In the genomic region with DNA sequence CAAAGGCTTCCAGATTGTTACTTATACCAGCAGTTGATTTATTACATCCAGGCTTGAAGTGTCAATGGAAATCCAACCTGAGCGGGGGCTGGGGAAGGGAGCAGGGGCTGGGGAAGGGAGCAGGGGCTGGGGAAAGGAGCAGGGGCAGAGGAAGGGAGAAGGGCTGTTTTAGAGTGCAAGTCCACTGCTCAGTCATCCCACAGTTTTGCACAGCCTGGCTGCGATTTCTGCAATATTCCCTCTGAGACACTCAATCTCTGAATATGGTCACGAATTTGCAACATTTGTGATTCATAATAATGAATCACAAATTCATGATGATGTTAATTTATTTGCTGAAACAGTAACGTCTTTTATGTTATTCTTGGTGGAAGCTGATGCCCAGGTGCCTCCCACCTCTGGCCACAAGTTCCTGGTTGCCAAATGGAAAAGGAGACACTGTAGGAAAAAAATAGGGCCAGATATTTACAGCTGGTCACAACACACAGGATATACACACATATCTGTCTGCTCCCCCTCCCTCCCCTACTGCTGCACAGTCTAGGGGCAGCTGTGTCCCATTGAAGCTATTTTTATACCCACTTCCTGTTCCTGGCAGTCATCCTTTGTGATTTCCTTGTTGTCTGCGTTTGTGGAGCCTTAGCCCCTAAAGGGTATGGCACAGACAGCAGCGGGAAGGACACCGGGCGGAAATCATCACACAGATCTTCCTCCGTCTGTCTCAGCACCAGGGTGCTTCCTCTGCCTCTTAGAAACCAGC, we compare ENCODE assay signal across 13 cellular contexts.
A peak's percentile ranks its signal among the peaks of the same experiment; 100 is the strongest.
DNase-seq lines count a peak whose midpoint lies in the region; ATAC-seq and TF ChIP-seq lines count a peak whose summit lies in the region.
"Had no signal": no experiment of that assay in that cellular context is flagged by ENCODE, and none has a peak within 500 bp of the region (broad histone marks: within the 10 kb centered on the region; RNA-seq: fewer than 3 reads in every experiment).

No MANE protein-coding gene starts in this region.

- dilution Hi-C loops in mammary epithelial cell (cut with HindIII; ENCODE audit: low sequenced_read_pairs) = loop anchor here (5.0 kb wide), 2 partner anchors 43 to 62 kb away; no protein-coding TSS in a partner anchor

- WGBS in mammary epithelial cell (ENCODE audit: low coverage, missing lambda C conversion rate) = 43% methylated on average over 7 of the region's 9 CpGs

- H3K36me3 ChIP-seq in mammary epithelial cell (ENCODE audit: insufficient read depth, low read length) (no peaks in the 10 kb centered on the region), Karpas-422 (ENCODE audit: insufficient read depth, low read length) (no peaks in the 10 kb centered on the region)
- H3K36me3 ChIP-seq: vagina had no signal

- H3K4me1 Mint-ChIP-seq in CD4-positive, alpha-beta T cell (ENCODE audit: low read depth) = peaks cover 10% of the 10 kb centered on the region
- H3K4me1 Mint-ChIP-seq in Calu3 (ENCODE audit: low read depth, unreplicated experiment) = no peaks in the 10 kb centered on the region

- H3K9me3 ChIP-seq in CD4-positive, alpha-beta T cell (ENCODE audit: control insufficient read depth, low read length) = no peaks in the 10 kb centered on the region
- no peaks in the 10 kb centered on the region for H3K9me3 ChIP-seq in mammary epithelial cell (replicated peaks; ENCODE audit: insufficient read depth, low read length)
- H3K9me3 ChIP-seq in Karpas-422 (ENCODE audit: low read length) = no peaks in the 10 kb centered on the region
- H3K9me3 ChIP-seq: vagina had no signal

- CTCF ChIA-PET in CD4-positive, alpha-beta T cell (lab: Charles Lee) = no interaction called here
- CTCF ChIA-PET in mammary epithelial cell (lab: Charles Lee; ENCODE audit: low non-redundant PET) = no interaction called here
- CTCF ChIA-PET in Calu3 (lab: Charles Lee) = no interaction called here

- BruUV-seq in mammary epithelial cell (replicated peaks; lab: Mats Ljungman, UMichigan) (no TSS peak), Calu3 (replicated peaks; lab: Mats Ljungman, UMichigan) (no TSS peak)

- H2AFZ ChIP-seq in mammary epithelial cell (ENCODE audit: low read depth, low read length) = peak overlapping the region; percentile 23
- H2AFZ ChIP-seq in Karpas-422 (ENCODE audit: low read length) = no peak overlapping the region

- intact Hi-C loops in CD4-positive, alpha-beta T cell (cut with DNase I, micrococcal nuclease) = no loop called here
- intact Hi-C loops in mammary epithelial cell (cut with micrococcal nuclease) (no loop called here), Calu3 (cut with micrococcal nuclease; ENCODE audit: unreplicated experiment) (loop anchor here (10.0 kb wide), 1 partner anchor 325 kb away; a partner anchor contains a TSS)

- H3K79me2 ChIP-seq in mammary epithelial cell (ENCODE audit: insufficient read depth, low read length) (no peaks in the 10 kb centered on the region), Karpas-422 (ENCODE audit: low read length) (no peaks in the 10 kb centered on the region)

- no peak overlapping the region for H3K4me3 ChIP-seq in mammary epithelial cell (replicated peaks in 1 of 3; ENCODE audit: insufficient read depth in 1 of 3, low read depth in 2 of 3, low read length in 3 of 3)
- H3K4me3 ChIP-seq in Karpas-422 (ENCODE audit: low read length) = no peak overlapping the region
- H3K4me3 ChIP-seq: vagina had no signal

- peak; percentile 39 for ATAC-seq in CD4-positive, alpha-beta T cell (ENCODE audit: poor library complexity)
- ATAC-seq: T-helper 17 cell had no signal

- no peaks in the 10 kb centered on the region for H3K9me2 ChIP-seq in Karpas-422 (replicated peaks; ENCODE audit: insufficient read depth, low read length)

- H3K27me3 Mint-ChIP-seq in CD4-positive, alpha-beta T cell = no peaks in the 10 kb centered on the region
- H3K27me3 Mint-ChIP-seq in Calu3 (ENCODE audit: unreplicated experiment) = peaks cover 88% of the 10 kb centered on the region

- no peaks in the 10 kb centered on the region for H4K20me1 ChIP-seq in mammary epithelial cell (ENCODE audit: insufficient read depth, low read length)
- no peaks in the 10 kb centered on the region for H4K20me1 ChIP-seq in Karpas-422 (ENCODE audit: insufficient read depth, low read depth, low read length)

- H3K9ac ChIP-seq in mammary epithelial cell (ENCODE audit: insufficient read depth, low read length) (no peak overlapping the region), Karpas-422 (ENCODE audit: low read length) (no peak overlapping the region)

- POLR2A ChIA-PET in CD4-positive, alpha-beta T cell (lab: Charles Lee) = no interaction called here

- in situ Hi-C loops in mammary epithelial cell (cut with MboI; ENCODE audit: low sequenced_read_pairs in 2 of 2) = no loop called here

- no peak for DNase-seq in CD4-positive, alpha-beta T cell
- DNase-seq in NCI-H1092 treated with DMSO at 0.1 percent for 48 hours (lab: John Stamatoyannopoulos, UW) = peak; percentile 57
- peak; percentile 64 for DNase-seq in mammary epithelial cell
- DNase-seq in myocyte (ENCODE audit: low read depth) = peak; percentile 67
- no peak for DNase-seq in activated CD4-positive, alpha-beta T cell treated with anti-CD3 and anti-CD28 coated beads for 1 hour
- no peak for DNase-seq in activated CD8-positive, alpha-beta memory T cell treated with anti-CD3 and anti-CD28 coated beads for 24 hours
- DNase-seq in Calu3 = no peak
- no peak for DNase-seq in Karpas-422
- DNase-seq: cerebellar nuclear complex, H7, naive B cell, T-helper 17 cell had no signal

- peak overlapping the region; percentile 16 for H3K27ac Mint-ChIP-seq in CD4-positive, alpha-beta T cell
- H3K27ac Mint-ChIP-seq in Calu3 (ENCODE audit: unreplicated experiment) = no peak overlapping the region
- H3K27ac Mint-ChIP-seq: T-helper 17 cell had no signal

- no peak overlapping the region for H3K4me3 Mint-ChIP-seq in CD4-positive, alpha-beta T cell
- no peak overlapping the region for H3K4me3 Mint-ChIP-seq in Calu3 (ENCODE audit: low read depth, unreplicated experiment)
- H3K4me3 Mint-ChIP-seq: naive B cell, T-helper 17 cell had no signal

- no peak overlapping the region for H3K27ac ChIP-seq in CD4-positive, alpha-beta T cell (ENCODE audit: low read depth, low read length)
- H3K27ac ChIP-seq in mammary epithelial cell (ENCODE audit: insufficient read depth, low read depth, low read length) = no peak overlapping the region
- H3K27ac ChIP-seq in Karpas-422 (ENCODE audit: low read length) = no peak overlapping the region
- H3K27ac ChIP-seq: vagina had no signal

- H3K4me1 ChIP-seq in mammary epithelial cell (ENCODE audit: insufficient read depth, low read length) (no peaks in the 10 kb centered on the region), Karpas-422 (ENCODE audit: low read length) (no peaks in the 10 kb centered on the region)

- no peaks in the 10 kb centered on the region for H3K36me3 Mint-ChIP-seq in CD4-positive, alpha-beta T cell (ENCODE audit: low read depth)
- no peaks in the 10 kb centered on the region for H3K36me3 Mint-ChIP-seq in Calu3 (ENCODE audit: insufficient read depth, unreplicated experiment)
- H3K36me3 Mint-ChIP-seq: naive B cell had no signal

- no peaks in the 10 kb centered on the region for H3K27me3 ChIP-seq in CD4-positive, alpha-beta T cell (ENCODE audit: control insufficient read depth, insufficient read depth, low read length)
- no peaks in the 10 kb centered on the region for H3K27me3 ChIP-seq in mammary epithelial cell (ENCODE audit: insufficient read depth, low read length)
- no peaks in the 10 kb centered on the region for H3K27me3 ChIP-seq in Karpas-422 (ENCODE audit: low read length)
- H3K27me3 ChIP-seq: vagina had no signal

- H3K9me3 Mint-ChIP-seq in CD4-positive, alpha-beta T cell = no peaks in the 10 kb centered on the region
- no peaks in the 10 kb centered on the region for H3K9me3 Mint-ChIP-seq in Calu3 (ENCODE audit: low read depth, unreplicated experiment)
- H3K9me3 Mint-ChIP-seq: naive B cell had no signal

- TF ChIP-seq CTCF in CD4-positive, alpha-beta T cell (IDR thresholded peaks at IDR 0.05) = no peak
- TF ChIP-seq CTCF in mammary epithelial cell (conservative IDR thresholded peaks at IDR 0.05 in 1 of 2, IDR thresholded peaks at IDR 0.05 in 1 of 2; ENCODE audit: extremely low read depth in 1 of 2, insufficient read depth in 1 of 2, low read depth in 1 of 2, low read length in 2 of 2) = no peak
- no peak for TF ChIP-seq CTCF in Calu3 (IDR thresholded peaks at IDR 0.05; ENCODE audit: unreplicated experiment)

- H3K4me2 ChIP-seq in mammary epithelial cell (ENCODE audit: insufficient read depth, low read depth, low read length) (no peak overlapping the region), Karpas-422 (ENCODE audit: low read depth, low read length, poor library complexity, severe bottlenecking) (no peak overlapping the region)

Comparison
In these comparisons a context has a peak if more than half of its experiments do, and no peak if none do; other contexts are left out.
1. DNase-seq: peak in NCI-H1092 treated with DMSO at 0.1 percent for 48 hours (single experiment), mammary epithelial cell (single experiment) and myocyte (single experiment); none in CD4-positive, alpha-beta T cell (0 of 10), activated CD4-positive, alpha-beta T cell treated with anti-CD3 and anti-CD28 coated beads for 1 hour (single experiment), activated CD8-positive, alpha-beta memory T cell treated with anti-CD3 and anti-CD28 coated beads for 24 hours (single experiment), Calu3 (single experiment) and Karpas-422 (single experiment).